ENCODE assay signal across 16 cellular contexts in genomic region chr14:33851366-33851765, GRCh38.
A peak's percentile ranks its signal among the peaks of the same experiment; 100 is the strongest.
DNase-seq lines count a peak whose midpoint lies in the region; ATAC-seq and TF ChIP-seq lines count a peak whose summit lies in the region.
"Had no signal": no experiment of that assay in that cellular context is flagged by ENCODE, and none has a peak within 500 bp of the region (broad histone marks: within the 10 kb centered on the region; RNA-seq: fewer than 3 reads in every experiment).

No MANE protein-coding gene starts in this region.

- H3K9me3 Mint-ChIP-seq in CD8-positive, alpha-beta T cell = no peaks in the 10 kb centered on the region
- H3K9me3 Mint-ChIP-seq: GM23338 had no signal

- H3K36me3 Mint-ChIP-seq in CD8-positive, alpha-beta T cell = no peaks in the 10 kb centered on the region

- intact Hi-C loops in right cardiac atrium (cut with DNase I) = no loop called here
- intact Hi-C loops in esophagus muscularis mucosa (cut with DNase I) = no loop called here
- intact Hi-C loops in CD8-positive, alpha-beta T cell (cut with DNase I, micrococcal nuclease) = no loop called here

- 0 out of 2 replicates have a peak overlapping the region, but pooled peaks have one; percentile 3 for H3K4me2 ChIP-seq in OCI-LY3 (ENCODE audit: low read length)
- H3K4me2 ChIP-seq: BLaER1 treated with 17β-estradiol and CSF1 and Interleukin-3, amounts not matched to agents 10 nM and 100 nM had no signal

- H2AFZ ChIP-seq in OCI-LY3 (ENCODE audit: low read depth, low read length) = no peak overlapping the region
- H2AFZ ChIP-seq: GM23338 had no signal

- H3K27me3 Mint-ChIP-seq in CD8-positive, alpha-beta T cell (ENCODE audit: low read depth) = no peaks in the 10 kb centered on the region

- 55% methylated on average over 6 of the region's 6 CpGs for WGBS in right cardiac atrium
- WGBS in esophagus muscularis mucosa = 85% methylated on average over 6 of the region's 6 CpGs

- H3K4me1 ChIP-seq in cardiac muscle cell (ENCODE audit: low read depth) (peaks cover 12% of the 10 kb centered on the region), right cardiac atrium (ENCODE audit: control insufficient read depth, insufficient read depth, low read length) (no peaks in the 10 kb centered on the region), OCI-LY3 (ENCODE audit: low read length) (0 out of 2 replicates have a peak, but pooled peaks cover 6% of the 10 kb centered on the region), esophagus muscularis mucosa (peaks cover 0 to 8% (median 0%) of the 10 kb centered on the region in 4 donors), foreskin keratinocyte (no peaks in the 10 kb centered on the region)
- H3K4me1 ChIP-seq in CD8-positive, alpha-beta T cell (ENCODE audit: insufficient read depth, low read length) = no peaks in the 10 kb centered on the region
- H3K4me1 ChIP-seq: BLaER1 treated with 17β-estradiol and CSF1 and Interleukin-3, amounts not matched to agents 10 nM and 100 nM had no signal

- no peak overlapping the region for H3K4me3 ChIP-seq in cardiac muscle cell
- no peak overlapping the region for H3K4me3 ChIP-seq in right cardiac atrium (ENCODE audit: low read length)
- H3K4me3 ChIP-seq in OCI-LY3 (ENCODE audit: low read length) = no peak overlapping the region
- no peak overlapping the region for H3K4me3 ChIP-seq in esophagus muscularis mucosa
- H3K4me3 ChIP-seq in CD8-positive, alpha-beta T cell (ENCODE audit: low read depth, low read length) = no peak overlapping the region
- H3K4me3 ChIP-seq: BLaER1 treated with 17β-estradiol and CSF1 and Interleukin-3, amounts not matched to agents 10 nM and 100 nM; GM12878; GM23338 had no signal

- no peaks in the 10 kb centered on the region for H3K4me1 Mint-ChIP-seq in CD8-positive, alpha-beta T cell (ENCODE audit: low read depth)

- H3K9me3 ChIP-seq in cardiac muscle cell (ENCODE audit: low read depth) (no peaks in the 10 kb centered on the region), right cardiac atrium (ENCODE audit: control insufficient read depth, low read length) (no peaks in the 10 kb centered on the region), OCI-LY3 (ENCODE audit: insufficient read depth, low read length) (no peaks in the 10 kb centered on the region), esophagus muscularis mucosa (no peaks in the 10 kb centered on the region)
- H3K9me3 ChIP-seq in CD8-positive, alpha-beta T cell (ENCODE audit: low read length) = no peaks in the 10 kb centered on the region
- H3K9me3 ChIP-seq: BLaER1 treated with 17β-estradiol and CSF1 and Interleukin-3, amounts not matched to agents 10 nM and 100 nM had no signal

- no peak for DNase-seq in cardiac muscle cell (ENCODE audit: low read depth in 1 of 2, low spot score in 1 of 2)
- DNase-seq in right cardiac atrium = no peak
- DNase-seq in esophagus muscularis mucosa (ENCODE audit: extremely low spot score) = peak; percentile 87
- no peak for DNase-seq in GM20000 (ENCODE audit: low spot score)
- no peak for DNase-seq in foreskin keratinocyte
- no peak for DNase-seq in CD8-positive, alpha-beta T cell
- DNase-seq in ACHN = no peak
- DNase-seq: GDM1, NCI-H1417 treated with DMSO at 0.1 percent for 48 hours, NCI-H1930, NCI-H2227 treated with DMSO at 0.1 percent for 48 hours, NCI-H748 treated with DMSO at 0.1 percent for 48 hours had no signal

- H3K9ac ChIP-seq in OCI-LY3 (ENCODE audit: low read length) = no peak overlapping the region
- H3K9ac ChIP-seq: BLaER1 treated with 17β-estradiol and CSF1 and Interleukin-3, amounts not matched to agents 10 nM and 100 nM had no signal

- CTCF ChIA-PET in CD8-positive, alpha-beta T cell (lab: Charles Lee) = no interaction called here

- TF ChIP-seq CTCF in cardiac muscle cell (IDR thresholded peaks at IDR 0.05; ENCODE audit: low read depth, low read length) = no peak
- TF ChIP-seq CTCF in OCI-LY3 (IDR thresholded peaks at IDR 0.05; ENCODE audit: low read depth, low read length) = no peak
- TF ChIP-seq CTCF in esophagus muscularis mucosa (IDR thresholded peaks at IDR 0.05) = no peak
- TF ChIP-seq CTCF in GM20000 (IDR thresholded peaks at IDR 0.05; ENCODE audit: extremely low read depth, missing control alignments) = no peak
- TF ChIP-seq CTCF in foreskin keratinocyte (conservative IDR thresholded peaks at IDR 0.05) = no peak
- TF ChIP-seq CTCF in CD8-positive, alpha-beta T cell (IDR thresholded peaks at IDR 0.05) = no peak

- no peak overlapping the region for H3K4me3 Mint-ChIP-seq in CD8-positive, alpha-beta T cell
- H3K4me3 Mint-ChIP-seq: GM23338 had no signal

- no peaks in the 10 kb centered on the region for H3K79me2 ChIP-seq in OCI-LY3 (ENCODE audit: low read length)

- no peak for TF ChIP-seq EP300 in esophagus muscularis mucosa (IDR thresholded peaks at IDR 0.05)

- H3K27me3 ChIP-seq in cardiac muscle cell (no peaks in the 10 kb centered on the region), right cardiac atrium (ENCODE audit: control insufficient read depth, insufficient read depth) (no peaks in the 10 kb centered on the region), OCI-LY3 (ENCODE audit: low read depth, low read length) (0 out of 2 replicates have a peak, but pooled peaks cover 2% of the 10 kb centered on the region), esophagus muscularis mucosa (no peaks in the 10 kb centered on the region), foreskin keratinocyte (peaks cover 13% of the 10 kb centered on the region)
- no peaks in the 10 kb centered on the region for H3K27me3 ChIP-seq in CD8-positive, alpha-beta T cell (ENCODE audit: insufficient read depth, low read length)
- H3K27me3 ChIP-seq: BLaER1 treated with 17β-estradiol and CSF1 and Interleukin-3, amounts not matched to agents 10 nM and 100 nM had no signal

- ATAC-seq in right cardiac atrium (no peak), foreskin keratinocyte (no peak)
- no peak for ATAC-seq in CD8-positive, alpha-beta T cell
- ATAC-seq: GM12878 had no signal

- in situ Hi-C loops in ACHN (cut with HindIII; ENCODE audit: low pct_ligation_motif_present, low pct_unique_long_range_greater_than_20kb, low sequenced_read_pairs) = no loop called here

- no peak overlapping the region for H3K27ac Mint-ChIP-seq in CD8-positive, alpha-beta T cell
- H3K27ac Mint-ChIP-seq: GM23338 had no signal

- no peaks in the 10 kb centered on the region for H3K36me3 ChIP-seq in cardiac muscle cell
- H3K36me3 ChIP-seq in OCI-LY3 (replicated peaks; ENCODE audit: low read depth, low read length) = no peaks in the 10 kb centered on the region
- no peaks in the 10 kb centered on the region for H3K36me3 ChIP-seq in esophagus muscularis mucosa
- H3K36me3 ChIP-seq in CD8-positive, alpha-beta T cell (ENCODE audit: insufficient read depth, low read length) = no peaks in the 10 kb centered on the region
- H3K36me3 ChIP-seq: BLaER1 treated with 17β-estradiol and CSF1 and Interleukin-3, amounts not matched to agents 10 nM and 100 nM had no signal

- no peaks in the 10 kb centered on the region for H4K20me1 ChIP-seq in OCI-LY3 (ENCODE audit: insufficient read depth, low read length)
- H4K20me1 ChIP-seq: BLaER1 treated with 17β-estradiol and CSF1 and Interleukin-3, amounts not matched to agents 10 nM and 100 nM had no signal

- H3K27ac ChIP-seq in cardiac muscle cell (peak overlapping the region; percentile 45), right cardiac atrium (ENCODE audit: low read length) (no peak overlapping the region), OCI-LY3 (ENCODE audit: low read length) (no peak overlapping the region), esophagus muscularis mucosa (replicated peaks in 1 of 4) (no peak overlapping the region), foreskin keratinocyte (no peak overlapping the region)
- H3K27ac ChIP-seq in CD8-positive, alpha-beta T cell (ENCODE audit: low read depth, low read length) = no peak overlapping the region
- H3K27ac ChIP-seq: BLaER1 treated with 17β-estradiol and CSF1 and Interleukin-3, amounts not matched to agents 10 nM and 100 nM had no signal

- POLR2A ChIA-PET in CD8-positive, alpha-beta T cell (lab: Charles Lee) = no interaction called here

- no peak for TF ChIP-seq POLR2A in esophagus muscularis mucosa (IDR thresholded peaks at IDR 0.05; ENCODE audit: low read depth)
